ENCODE assay signal across 2 cellular contexts in the genomic region with DNA sequence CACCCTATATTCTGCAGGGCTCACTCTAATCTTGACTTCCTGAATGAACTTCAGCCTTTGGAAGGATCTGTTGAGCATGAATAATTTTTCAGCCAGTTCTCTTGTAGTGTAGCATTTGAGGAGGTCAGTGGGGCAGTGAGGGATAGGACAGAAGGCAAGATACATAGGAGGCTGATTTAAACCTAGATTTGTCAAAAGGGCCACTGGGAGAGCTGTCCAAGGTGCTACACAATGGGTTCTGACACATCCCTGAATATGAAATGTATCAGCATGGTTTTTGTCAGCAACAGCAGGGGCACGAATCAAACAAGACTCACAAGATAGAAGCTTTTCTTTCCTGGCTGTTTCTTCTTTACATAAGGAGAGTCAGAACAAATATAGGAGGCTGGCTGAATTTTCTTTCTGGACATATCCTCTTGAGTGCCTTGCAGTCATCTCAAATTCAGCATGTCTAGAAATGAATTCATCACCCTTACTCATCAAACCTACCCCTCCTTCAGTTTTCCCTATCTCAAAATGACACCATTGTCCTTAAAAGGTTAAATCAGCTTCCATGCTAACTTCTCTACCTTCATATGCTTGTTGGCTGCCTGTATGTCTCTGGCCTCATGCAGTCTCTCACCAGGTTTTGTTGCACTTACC.
TF ChIP-seq lines count a peak whose summit lies in the region.

No MANE protein-coding gene starts in this region.

TF ChIP-seq in K562, 482 proteins besides CTCF, POLR2A, EP300 and RAD21 (continued from another document and continues in another):
- TF ChIP-seq ZBTB11 (CRISPR knock-in tag; IDR thresholded peaks at IDR 0.05): peak in 1 of 3 experiments; percentile 43; a peak in 1 of 6 replicates
- no peak for TF ChIP-seq HMG20A (CRISPR knock-in tag; conservative IDR thresholded peaks at IDR 0.05)
- TF ChIP-seq RBM14 (IDR thresholded peaks at IDR 0.05; ENCODE audit: borderline replicate concordance, insufficient read depth, low read depth, low read length): no peak
- TF ChIP-seq ZNF134 (CRISPR knock-in tag; conservative IDR thresholded peaks at IDR 0.05): 0 out of 2 replicates have a peak, but pooled peaks have one; percentile 13
- no peak for TF ChIP-seq SMAD2 (IDR thresholded peaks at IDR 0.05; ENCODE audit: low read depth, low read length)
- TF ChIP-seq DIDO1 (tag; IDR thresholded peaks at IDR 0.05; ENCODE audit: low read depth): no peak
- TF ChIP-seq, protein P1, sequence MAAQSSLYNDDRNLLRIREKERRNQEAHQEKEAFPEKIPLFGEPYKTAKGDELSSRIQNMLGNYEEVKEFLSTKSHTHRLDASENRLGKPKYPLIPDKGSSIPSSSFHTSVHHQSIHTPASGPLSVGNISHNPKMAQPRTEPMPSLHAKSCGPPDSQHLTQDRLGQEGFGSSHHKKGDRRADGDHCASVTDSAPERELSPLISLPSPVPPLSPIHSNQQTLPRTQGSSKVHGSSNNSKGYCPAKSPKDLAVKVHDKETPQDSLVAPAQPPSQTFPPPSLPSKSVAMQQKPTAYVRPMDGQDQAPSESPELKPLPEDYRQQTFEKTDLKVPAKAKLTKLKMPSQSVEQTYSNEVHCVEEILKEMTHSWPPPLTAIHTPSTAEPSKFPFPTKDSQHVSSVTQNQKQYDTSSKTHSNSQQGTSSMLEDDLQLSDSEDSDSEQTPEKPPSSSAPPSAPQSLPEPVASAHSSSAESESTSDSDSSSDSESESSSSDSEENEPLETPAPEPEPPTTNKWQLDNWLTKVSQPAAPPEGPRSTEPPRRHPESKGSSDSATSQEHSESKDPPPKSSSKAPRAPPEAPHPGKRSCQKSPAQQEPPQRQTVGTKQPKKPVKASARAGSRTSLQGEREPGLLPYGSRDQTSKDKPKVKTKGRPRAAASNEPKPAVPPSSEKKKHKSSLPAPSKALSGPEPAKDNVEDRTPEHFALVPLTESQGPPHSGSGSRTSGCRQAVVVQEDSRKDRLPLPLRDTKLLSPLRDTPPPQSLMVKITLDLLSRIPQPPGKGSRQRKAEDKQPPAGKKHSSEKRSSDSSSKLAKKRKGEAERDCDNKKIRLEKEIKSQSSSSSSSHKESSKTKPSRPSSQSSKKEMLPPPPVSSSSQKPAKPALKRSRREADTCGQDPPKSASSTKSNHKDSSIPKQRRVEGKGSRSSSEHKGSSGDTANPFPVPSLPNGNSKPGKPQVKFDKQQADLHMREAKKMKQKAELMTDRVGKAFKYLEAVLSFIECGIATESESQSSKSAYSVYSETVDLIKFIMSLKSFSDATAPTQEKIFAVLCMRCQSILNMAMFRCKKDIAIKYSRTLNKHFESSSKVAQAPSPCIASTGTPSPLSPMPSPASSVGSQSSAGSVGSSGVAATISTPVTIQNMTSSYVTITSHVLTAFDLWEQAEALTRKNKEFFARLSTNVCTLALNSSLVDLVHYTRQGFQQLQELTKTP (IDR thresholded peaks at IDR 0.05; ENCODE audit: low read depth in 1 of 2, partially characterized antibody in 2 of 2): peak in 1 of 2 experiments; percentile 88
- TF ChIP-seq SIX5 (IDR thresholded peaks at IDR 0.05; ENCODE audit: borderline replicate concordance in 1 of 2, insufficient read depth in 1 of 2, low read depth in 1 of 2, low read length in 2 of 2): no peak
- TF ChIP-seq, protein P2, sequence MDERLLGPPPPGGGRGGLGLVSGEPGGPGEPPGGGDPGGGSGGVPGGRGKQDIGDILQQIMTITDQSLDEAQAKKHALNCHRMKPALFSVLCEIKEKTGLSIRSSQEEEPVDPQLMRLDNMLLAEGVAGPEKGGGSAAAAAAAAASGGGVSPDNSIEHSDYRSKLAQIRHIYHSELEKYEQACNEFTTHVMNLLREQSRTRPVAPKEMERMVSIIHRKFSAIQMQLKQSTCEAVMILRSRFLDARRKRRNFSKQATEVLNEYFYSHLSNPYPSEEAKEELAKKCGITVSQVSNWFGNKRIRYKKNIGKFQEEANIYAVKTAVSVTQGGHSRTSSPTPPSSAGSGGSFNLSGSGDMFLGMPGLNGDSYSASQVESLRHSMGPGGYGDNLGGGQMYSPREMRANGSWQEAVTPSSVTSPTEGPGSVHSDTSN (CRISPR knock-in tag; IDR thresholded peaks at IDR 0.05; ENCODE audit: low read depth): no peak
- TF ChIP-seq, protein P2 (tag; conservative IDR thresholded peaks at IDR 0.05; ENCODE audit: low read depth): no peak
- no peak for TF ChIP-seq PTBP1 (IDR thresholded peaks at IDR 0.05; ENCODE audit: low read depth, low read length)

TF ChIP-seq in HepG2, 621 proteins besides CTCF, POLR2A, EP300 and RAD21 (continued from another document and continues in another):
- TF ChIP-seq ZNF441 (CRISPR knock-in tag; IDR thresholded peaks at IDR 0.05; ENCODE audit: borderline replicate concordance) (peak; percentile 41; the same call in 1 of the 2 replicates), SOX13 (IDR thresholded peaks at IDR 0.05) (no peak), SOX13 (CRISPR knock-in tag; conservative IDR thresholded peaks at IDR 0.05 in 1 of 2, IDR thresholded peaks at IDR 0.05 in 1 of 2) (0 out of 4 replicates have a peak, but pooled peaks of 1 of the 2 experiments have one; percentile 30), FOXA3 (CRISPR knock-in tag; IDR thresholded peaks at IDR 0.05) (no peak), HINFP (CRISPR knock-in tag; IDR thresholded peaks at IDR 0.05; ENCODE audit: low read depth) (no peak), ZFP91 (CRISPR knock-in tag; IDR thresholded peaks at IDR 0.05; ENCODE audit: borderline replicate concordance) (no peak), ATF7 (IDR thresholded peaks at IDR 0.05) (no peak), ATF7 (CRISPR knock-in tag; IDR thresholded peaks at IDR 0.05) (no peak), HBP1 (CRISPR knock-in tag; IDR thresholded peaks at IDR 0.05; ENCODE audit: low read depth) (0 out of 2 replicates have a peak, but pooled peaks have one; percentile 40), ZNF317 (CRISPR knock-in tag; IDR thresholded peaks at IDR 0.05) (no peak), SP4 (CRISPR knock-in tag; IDR thresholded peaks at IDR 0.05) (no peak), ZNF143 (CRISPR knock-in tag; IDR thresholded peaks at IDR 0.05) (no peak), ZNF335 (CRISPR knock-in tag; IDR thresholded peaks at IDR 0.05) (peak; percentile 65; the same call in 1 of the 2 replicates), ZMYM3 (CRISPR knock-in tag; IDR thresholded peaks at IDR 0.05) (no peak), CBX2 (IDR thresholded peaks at IDR 0.05; ENCODE audit: low read depth, low read length) (no peak), CBX2 (CRISPR knock-in tag; IDR thresholded peaks at IDR 0.05; ENCODE audit: low read depth) (no peak), ZNF792 (CRISPR knock-in tag; IDR thresholded peaks at IDR 0.05) (peak; percentile 73; the same call in 1 of the 2 replicates)
- TF ChIP-seq, protein P3, sequence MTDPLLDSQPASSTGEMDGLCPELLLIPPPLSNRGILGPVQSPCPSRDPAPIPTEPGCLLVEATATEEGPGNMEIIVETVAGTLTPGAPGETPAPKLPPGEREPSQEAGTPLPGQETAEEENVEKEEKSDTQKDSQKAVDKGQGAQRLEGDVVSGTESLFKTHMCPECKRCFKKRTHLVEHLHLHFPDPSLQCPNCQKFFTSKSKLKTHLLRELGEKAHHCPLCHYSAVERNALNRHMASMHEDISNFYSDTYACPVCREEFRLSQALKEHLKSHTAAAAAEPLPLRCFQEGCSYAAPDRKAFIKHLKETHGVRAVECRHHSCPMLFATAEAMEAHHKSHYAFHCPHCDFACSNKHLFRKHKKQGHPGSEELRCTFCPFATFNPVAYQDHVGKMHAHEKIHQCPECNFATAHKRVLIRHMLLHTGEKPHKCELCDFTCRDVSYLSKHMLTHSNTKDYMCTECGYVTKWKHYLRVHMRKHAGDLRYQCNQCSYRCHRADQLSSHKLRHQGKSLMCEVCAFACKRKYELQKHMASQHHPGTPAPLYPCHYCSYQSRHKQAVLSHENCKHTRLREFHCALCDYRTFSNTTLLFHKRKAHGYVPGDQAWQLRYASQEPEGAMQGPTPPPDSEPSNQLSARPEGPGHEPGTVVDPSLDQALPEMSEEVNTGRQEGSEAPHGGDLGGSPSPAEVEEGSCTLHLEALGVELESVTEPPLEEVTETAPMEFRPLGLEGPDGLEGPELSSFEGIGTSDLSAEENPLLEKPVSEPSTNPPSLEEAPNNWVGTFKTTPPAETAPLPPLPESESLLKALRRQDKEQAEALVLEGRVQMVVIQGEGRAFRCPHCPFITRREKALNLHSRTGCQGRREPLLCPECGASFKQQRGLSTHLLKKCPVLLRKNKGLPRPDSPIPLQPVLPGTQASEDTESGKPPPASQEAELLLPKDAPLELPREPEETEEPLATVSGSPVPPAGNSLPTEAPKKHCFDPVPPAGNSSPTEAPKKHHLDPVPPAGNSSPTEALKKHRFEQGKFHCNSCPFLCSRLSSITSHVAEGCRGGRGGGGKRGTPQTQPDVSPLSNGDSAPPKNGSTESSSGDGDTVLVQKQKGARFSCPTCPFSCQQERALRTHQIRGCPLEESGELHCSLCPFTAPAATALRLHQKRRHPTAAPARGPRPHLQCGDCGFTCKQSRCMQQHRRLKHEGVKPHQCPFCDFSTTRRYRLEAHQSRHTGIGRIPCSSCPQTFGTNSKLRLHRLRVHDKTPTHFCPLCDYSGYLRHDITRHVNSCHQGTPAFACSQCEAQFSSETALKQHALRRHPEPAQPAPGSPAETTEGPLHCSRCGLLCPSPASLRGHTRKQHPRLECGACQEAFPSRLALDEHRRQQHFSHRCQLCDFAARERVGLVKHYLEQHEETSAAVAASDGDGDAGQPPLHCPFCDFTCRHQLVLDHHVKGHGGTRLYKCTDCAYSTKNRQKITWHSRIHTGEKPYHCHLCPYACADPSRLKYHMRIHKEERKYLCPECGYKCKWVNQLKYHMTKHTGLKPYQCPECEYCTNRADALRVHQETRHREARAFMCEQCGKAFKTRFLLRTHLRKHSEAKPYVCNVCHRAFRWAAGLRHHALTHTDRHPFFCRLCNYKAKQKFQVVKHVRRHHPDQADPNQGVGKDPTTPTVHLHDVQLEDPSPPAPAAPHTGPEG (CRISPR knock-in tag; IDR thresholded peaks at IDR 0.05): 0 out of 2 replicates have a peak, but pooled peaks have one; percentile 58
- TF ChIP-seq, protein P4, sequence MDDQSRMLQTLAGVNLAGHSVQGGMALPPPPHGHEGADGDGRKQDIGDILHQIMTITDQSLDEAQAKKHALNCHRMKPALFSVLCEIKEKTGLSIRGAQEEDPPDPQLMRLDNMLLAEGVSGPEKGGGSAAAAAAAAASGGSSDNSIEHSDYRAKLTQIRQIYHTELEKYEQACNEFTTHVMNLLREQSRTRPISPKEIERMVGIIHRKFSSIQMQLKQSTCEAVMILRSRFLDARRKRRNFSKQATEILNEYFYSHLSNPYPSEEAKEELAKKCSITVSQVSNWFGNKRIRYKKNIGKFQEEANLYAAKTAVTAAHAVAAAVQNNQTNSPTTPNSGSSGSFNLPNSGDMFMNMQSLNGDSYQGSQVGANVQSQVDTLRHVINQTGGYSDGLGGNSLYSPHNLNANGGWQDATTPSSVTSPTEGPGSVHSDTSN (CRISPR knock-in tag; IDR thresholded peaks at IDR 0.05; ENCODE audit: borderline replicate concordance): 0 out of 2 replicates have a peak, but pooled peaks have one; percentile 50
- TF ChIP-seq, protein P5, sequence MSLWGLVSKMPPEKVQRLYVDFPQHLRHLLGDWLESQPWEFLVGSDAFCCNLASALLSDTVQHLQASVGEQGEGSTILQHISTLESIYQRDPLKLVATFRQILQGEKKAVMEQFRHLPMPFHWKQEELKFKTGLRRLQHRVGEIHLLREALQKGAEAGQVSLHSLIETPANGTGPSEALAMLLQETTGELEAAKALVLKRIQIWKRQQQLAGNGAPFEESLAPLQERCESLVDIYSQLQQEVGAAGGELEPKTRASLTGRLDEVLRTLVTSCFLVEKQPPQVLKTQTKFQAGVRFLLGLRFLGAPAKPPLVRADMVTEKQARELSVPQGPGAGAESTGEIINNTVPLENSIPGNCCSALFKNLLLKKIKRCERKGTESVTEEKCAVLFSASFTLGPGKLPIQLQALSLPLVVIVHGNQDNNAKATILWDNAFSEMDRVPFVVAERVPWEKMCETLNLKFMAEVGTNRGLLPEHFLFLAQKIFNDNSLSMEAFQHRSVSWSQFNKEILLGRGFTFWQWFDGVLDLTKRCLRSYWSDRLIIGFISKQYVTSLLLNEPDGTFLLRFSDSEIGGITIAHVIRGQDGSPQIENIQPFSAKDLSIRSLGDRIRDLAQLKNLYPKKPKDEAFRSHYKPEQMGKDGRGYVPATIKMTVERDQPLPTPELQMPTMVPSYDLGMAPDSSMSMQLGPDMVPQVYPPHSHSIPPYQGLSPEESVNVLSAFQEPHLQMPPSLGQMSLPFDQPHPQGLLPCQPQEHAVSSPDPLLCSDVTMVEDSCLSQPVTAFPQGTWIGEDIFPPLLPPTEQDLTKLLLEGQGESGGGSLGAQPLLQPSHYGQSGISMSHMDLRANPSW (CRISPR knock-in tag; IDR thresholded peaks at IDR 0.05; ENCODE audit: borderline replicate concordance): no peak
